Comparison of ENCODE assay signal across 13 cellular contexts in the genomic region with DNA sequence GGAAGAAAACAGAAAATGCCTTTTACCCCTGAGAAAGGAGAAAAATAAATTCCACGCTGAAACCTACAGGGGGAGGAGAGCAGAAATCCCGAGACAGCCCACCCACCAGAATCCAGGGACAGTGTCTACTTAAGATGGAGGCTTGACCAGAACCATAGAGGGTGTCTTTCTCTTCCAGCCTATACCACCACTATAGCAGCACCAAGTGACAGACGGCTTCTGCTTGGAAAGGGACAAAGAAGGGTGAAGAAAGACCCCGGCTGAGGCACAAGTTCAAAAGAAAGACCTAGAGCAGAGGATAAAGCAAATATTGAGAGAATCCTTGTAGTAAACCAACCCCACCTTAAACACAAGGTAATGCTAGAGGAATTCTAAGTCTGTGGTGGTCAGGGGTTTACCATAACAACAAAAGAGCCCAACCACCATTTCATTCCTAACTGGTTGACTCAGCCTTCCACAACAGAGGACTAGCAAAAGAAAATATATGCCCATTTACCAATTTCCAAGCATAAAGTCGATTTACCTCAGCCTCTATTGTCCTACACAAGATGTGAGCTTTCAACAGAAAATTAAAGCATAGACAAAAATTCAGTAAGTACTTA.
DNase-seq lines count a peak whose midpoint lies in the region; ATAC-seq, FAIRE-seq and TF ChIP-seq lines count a peak whose summit lies in the region.
"Had no signal": no experiment of that assay in that cellular context is flagged by ENCODE, and none has a peak within 500 bp of the region (broad histone marks: within the 10 kb centered on the region; RNA-seq: fewer than 3 reads in every experiment).

No MANE protein-coding gene starts in this region.

- no peaks in the 10 kb centered on the region for H3K4me1 Mint-ChIP-seq in T-cell

- no peaks in the 10 kb centered on the region for H3K9me3 ChIP-seq in HUES6 (ENCODE audit: control insufficient read depth, insufficient read depth, low read depth, low read length)
- H3K9me3 ChIP-seq: heart right ventricle had no signal

- H3K27me3 ChIP-seq in HUES6 (ENCODE audit: control insufficient read depth, insufficient read depth, low read length) (no peaks in the 10 kb centered on the region), bronchial epithelial cell (ENCODE audit: control insufficient read depth, insufficient read depth, low read length) (no peaks in the 10 kb centered on the region)
- H3K27me3 ChIP-seq: heart right ventricle had no signal

- no peaks in the 10 kb centered on the region for H3K27me3 Mint-ChIP-seq in T-cell

- H3K4me3 ChIP-seq in AG10803 (ENCODE audit: low read length) (no peak overlapping the region), HUES6 (ENCODE audit: low read depth, low read length) (peak overlapping the region; percentile 37), bronchial epithelial cell (ENCODE audit: low read depth, low read length) (no peak overlapping the region)
- H3K4me3 ChIP-seq: heart right ventricle had no signal

- peak; percentile 13 for DNase-seq in AG10803 (ENCODE audit: low read depth)
- DNase-seq in bronchial epithelial cell (ENCODE audit: low read depth), result peak; percentile 93
- DNase-seq in iris pigment epithelial cell (ENCODE audit: low read depth), result peak; percentile 95
- DNase-seq in NCI-H526 (lab: John Stamatoyannopoulos, UW), result no peak
- DNase-seq in T-cell, result no peak
- DNase-seq: heart right ventricle; NCI-H2107; stimulated activated CD8-positive, alpha-beta memory T cell treated with anti-CD3 and anti-CD28 coated beads, Interleukin-4, amount 100 ng/mL, for 48 hours; WERI-Rb-1 had no signal

- no peak overlapping the region for H3K27ac Mint-ChIP-seq in T-cell

- no peaks in the 10 kb centered on the region for H3K36me3 Mint-ChIP-seq in T-cell

- ATAC-seq in GM21825 (IDR thresholded peaks at IDR 0.05; ENCODE audit: unreplicated experiment), result no peak
- ATAC-seq in esophagus mucosa, result no peak
- ATAC-seq in T-cell (replicated peaks in 1 of 4), result no peak
- ATAC-seq: heart right ventricle, Panc1 had no signal

- peaks cover 5 to 10% (median 5%) of the 10 kb centered on the region in 3 donors for H3K9me3 Mint-ChIP-seq in T-cell

- H3K4me3 Mint-ChIP-seq in T-cell, result no peak overlapping the region

- POLR2A ChIA-PET in T-cell (lab: Charles Lee), result no interaction called here

- no peaks in the 10 kb centered on the region for H3K36me3 ChIP-seq in HUES6 (ENCODE audit: control insufficient read depth, insufficient read depth, low read length)
- H3K36me3 ChIP-seq in bronchial epithelial cell (ENCODE audit: control insufficient read depth, insufficient read depth, low read length), result no peaks in the 10 kb centered on the region
- H3K36me3 ChIP-seq: heart right ventricle, WERI-Rb-1 had no signal

- TF ChIP-seq CTCF in AG10803 (conservative IDR thresholded peaks at IDR 0.05; ENCODE audit: low read length), result no peak
- TF ChIP-seq CTCF in bronchial epithelial cell (IDR thresholded peaks at IDR 0.05; ENCODE audit: insufficient read depth, low read length, severe bottlenecking), result no peak

- H3K9ac ChIP-seq in HUES6 (ENCODE audit: low read length), result peak overlapping the region; percentile 80

- CTCF ChIA-PET in T-cell (lab: Charles Lee), result no interaction called here

- H3K4me1 ChIP-seq in HUES6 (ENCODE audit: control insufficient read depth, insufficient read depth, low read length), result peaks cover 24% of the 10 kb centered on the region
- H3K4me1 ChIP-seq: heart right ventricle had no signal

- no peak for FAIRE-seq in bronchial epithelial cell (lab: Jason Lieb, UNC)

- peak overlapping the region; percentile 96 for H3K27ac ChIP-seq in HUES6 (ENCODE audit: low read depth, low read length)
- H3K27ac ChIP-seq: heart right ventricle, WERI-Rb-1 had no signal

Comparison
In these comparisons a context has a peak if more than half of its experiments do, and no peak if none do; other contexts are left out.
1. DNase-seq: peak in AG10803 (single experiment), bronchial epithelial cell (single experiment) and iris pigment epithelial cell (single experiment); none in NCI-H526 (0 of 2) and T-cell (0 of 34).